22 cellular contexts compared by ENCODE assay signal in the genomic region with DNA sequence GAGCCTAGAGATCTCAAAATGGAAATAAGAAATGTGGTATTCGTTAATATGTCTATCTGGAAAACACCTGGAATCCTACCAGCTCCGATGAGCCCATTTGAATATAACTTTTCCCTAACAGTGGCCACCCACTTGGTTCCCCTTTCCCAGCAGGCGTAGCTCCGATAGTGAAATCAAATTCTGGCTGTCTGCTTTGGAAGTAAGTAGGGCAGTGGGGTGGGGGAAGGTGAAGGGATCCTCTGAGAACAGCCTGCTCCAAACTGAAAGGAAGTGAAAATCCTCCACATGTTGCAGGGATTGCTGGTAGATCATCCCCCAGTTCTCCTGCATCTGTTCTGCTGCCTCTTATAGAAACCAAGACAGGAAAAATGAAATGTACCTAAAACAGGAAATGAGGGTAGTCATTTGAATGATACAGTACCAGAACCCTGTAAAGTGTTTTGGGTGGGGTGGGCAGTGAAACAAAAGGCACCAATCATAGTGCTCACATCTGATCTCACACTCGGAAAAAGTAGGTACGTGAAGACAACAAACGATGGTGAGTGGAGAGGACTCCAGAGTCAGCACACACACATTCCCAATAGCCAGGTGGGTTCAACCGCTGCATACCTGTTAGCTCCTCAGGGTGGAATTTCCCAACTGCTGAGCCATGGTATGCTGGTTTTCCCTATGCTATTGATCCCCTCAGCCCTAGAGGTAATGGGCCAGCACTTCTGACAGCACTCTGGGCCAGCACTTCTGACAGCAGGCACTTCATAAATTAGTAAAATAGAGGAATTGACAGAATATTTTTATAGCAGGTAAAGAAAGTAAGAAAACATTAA.
DNase-seq lines count a peak whose midpoint lies in the region; ATAC-seq, FAIRE-seq and TF ChIP-seq lines count a peak whose summit lies in the region.
"Had no signal": no experiment of that assay in that cellular context is flagged by ENCODE, and none has a peak within 500 bp of the region (broad histone marks: within the 10 kb centered on the region; RNA-seq: fewer than 3 reads in every experiment).

No MANE protein-coding gene starts in this region.

- H4K20me1 ChIP-seq in BLaER1 treated with 17β-estradiol and CSF1 and Interleukin-3, amounts not matched to agents 10 nM and 100 nM, result no peaks in the 10 kb centered on the region
- no peaks in the 10 kb centered on the region for H4K20me1 ChIP-seq in neural progenitor cell (ENCODE audit: low read depth)

- H3K4me3 ChIP-seq in BLaER1 treated with 17β-estradiol and CSF1 and Interleukin-3, amounts not matched to agents 10 nM and 100 nM, result no peak overlapping the region
- no peak overlapping the region for H3K4me3 ChIP-seq in neural progenitor cell
- no peak overlapping the region for H3K4me3 ChIP-seq in prostate gland
- no peak overlapping the region for H3K4me3 ChIP-seq in sigmoid colon
- H3K4me3 ChIP-seq: adrenal gland, coronary artery, skin epidermis, thyroid gland had no signal

- H3K4me1 ChIP-seq in BLaER1 treated with 17β-estradiol and CSF1 and Interleukin-3, amounts not matched to agents 10 nM and 100 nM, result peaks cover 0 to 30% (median 22%) of the 10 kb centered on the region in 10 experiments; a peak in 16 of 20 replicates
- H3K4me1 ChIP-seq in neural progenitor cell (peaks cover 25% of the 10 kb centered on the region), prostate gland (replicated peaks) (no peaks in the 10 kb centered on the region), sigmoid colon (peaks cover 0 to 9% (median 0%) of the 10 kb centered on the region in 4 donors)
- H3K4me1 ChIP-seq: adrenal gland had no signal

- H3K4me3 Mint-ChIP-seq in WTC11 (no peak overlapping the region), neural progenitor cell (no peak overlapping the region)
- H3K4me3 Mint-ChIP-seq: activated CD8-positive, alpha-beta T cell treated with anti-CD3 and anti-CD28 coated beads, Interleukin-2, amount 10 ng/mL, durations not matched to agents 7 days and 5 days; mesothelial cell of epicardium; natural killer cell treated with Interleukin-12 subunit alpha and Interleukin-12 subunit beta and Interleukin-15 and Interleukin-18, amount 100 ng/mL, for 72 hours had no signal

- ATAC-seq in WTC11, result peak; percentile 90
- ATAC-seq: activated CD8-positive, alpha-beta T cell treated with anti-CD3 and anti-CD28 coated beads, Interleukin-2, amount 10 ng/mL, durations not matched to agents 7 days and 5 days; natural killer cell treated with Interleukin-12 subunit alpha and Interleukin-12 subunit beta and Interleukin-15 and Interleukin-18, amount 100 ng/mL, for 72 hours; stimulated activated naive CD8-positive, alpha-beta T cell treated with anti-CD3 and anti-CD28 coated beads, Interleukin-15, Interleukin-2, amounts not matched to agents 100 U/mL and 50 U/mL, for 24 hours had no signal

- H3F3A ChIP-seq in neural progenitor cell (ENCODE audit: low read depth), result no peaks in the 10 kb centered on the region

- H3K27me3 ChIP-seq in BLaER1 treated with 17β-estradiol and CSF1 and Interleukin-3, amounts not matched to agents 10 nM and 100 nM, result no peaks in the 10 kb centered on the region
- H3K27me3 ChIP-seq in neural progenitor cell, result no peaks in the 10 kb centered on the region
- H3K27me3 ChIP-seq in prostate gland (replicated peaks; ENCODE audit: insufficient read depth), result no peaks in the 10 kb centered on the region
- no peaks in the 10 kb centered on the region for H3K27me3 ChIP-seq in sigmoid colon
- H3K27me3 ChIP-seq: adrenal gland, thyroid gland had no signal

- peak overlapping the region in 7 of 11 experiments; percentile 2 to 34 (median 16); a peak in 6 of 22 replicates for H3K4me2 ChIP-seq in BLaER1 treated with 17β-estradiol and CSF1 and Interleukin-3, amounts not matched to agents 10 nM and 100 nM
- H3K4me2 ChIP-seq in neural progenitor cell, result no peak overlapping the region

- H3K36me3 ChIP-seq in BLaER1 treated with 17β-estradiol and CSF1 and Interleukin-3, amounts not matched to agents 10 nM and 100 nM, result no peaks in the 10 kb centered on the region
- H3K36me3 ChIP-seq in neural progenitor cell (no peaks in the 10 kb centered on the region), prostate gland (no peaks in the 10 kb centered on the region), sigmoid colon (no peaks in the 10 kb centered on the region)
- H3K36me3 ChIP-seq: adrenal gland, thyroid gland had no signal

- DNase-seq in WTC11 (ENCODE audit: low spot score) (peak; percentile 36), iPS DF 4.7 (ENCODE audit: extremely low read depth, low spot score) (peak; percentile 19), neural progenitor cell (ENCODE audit: low spot score) (no peak), prostate gland (ENCODE audit: low spot score) (no peak), sigmoid colon (no peak), HT-29 (ENCODE audit: low spot score) (no peak), frontal cortex (ENCODE audit: low spot score in 2 of 2) (no peak)
- DNase-seq: activated CD8-positive, alpha-beta T cell treated with anti-CD3 and anti-CD28 coated beads, Interleukin-2, amount 10 ng/mL, durations not matched to agents 7 days and 5 days; KBM-7; NCI-H1694; NCI-H526; stimulated activated CD4-positive, alpha-beta T cell treated with anti-CD3 and anti-CD28 coated beads, Interleukin-2, amount 100 ng/mL, for 24 hours; stimulated activated naive CD8-positive, alpha-beta T cell treated with anti-CD3 and anti-CD28 coated beads, Interleukin-15, Interleukin-2, amounts not matched to agents 100 U/mL and 50 U/mL, for 24 hours; thyroid gland had no signal

- TF ChIP-seq POLR2A in prostate gland (IDR thresholded peaks at IDR 0.05), result no peak
- no peak for TF ChIP-seq POLR2A in sigmoid colon (IDR thresholded peaks at IDR 0.05)

- no peaks in the 10 kb centered on the region for H3K27me3 Mint-ChIP-seq in WTC11 (ENCODE audit: low read depth)
- peaks cover 4% of the 10 kb centered on the region for H3K27me3 Mint-ChIP-seq in neural progenitor cell (ENCODE audit: insufficient read depth, low read depth)
- H3K27me3 Mint-ChIP-seq: natural killer cell treated with Interleukin-12 subunit alpha and Interleukin-12 subunit beta and Interleukin-15 and Interleukin-18, amount 100 ng/mL, for 72 hours had no signal

- intact Hi-C loops in prostate gland (cut with DNase I) (no loop called here), sigmoid colon (cut with DNase I) (no loop called here)

- CTCF ChIA-PET in WTC11 (lab: Charles Lee), result no interaction called here

- whole genome bisulfite sequencing in prostate gland, result 60% methylated on average over 8 of the region's 8 CpGs
- 74 to 86% methylated on average over 8 of the region's 8 CpGs for WGBS in sigmoid colon, 2 donors

- peak overlapping the region; percentile 82 for H2AFZ ChIP-seq in neural progenitor cell (replicated peaks)

- peak overlapping the region; percentile 84 for H3K27ac Mint-ChIP-seq in WTC11
- H3K27ac Mint-ChIP-seq in neural progenitor cell, result no peak overlapping the region
- H3K27ac Mint-ChIP-seq: activated CD8-positive, alpha-beta T cell treated with anti-CD3 and anti-CD28 coated beads, Interleukin-2, amount 10 ng/mL, durations not matched to agents 7 days and 5 days; mesothelial cell of epicardium; natural killer cell treated with Interleukin-12 subunit alpha and Interleukin-12 subunit beta and Interleukin-15 and Interleukin-18, amount 100 ng/mL, for 72 hours had no signal

- POLR2A ChIA-PET in WTC11 (lab: Charles Lee), result no interaction called here

- peaks cover 51% of the 10 kb centered on the region for H3K4me1 Mint-ChIP-seq in WTC11
- peaks cover 26% of the 10 kb centered on the region for H3K4me1 Mint-ChIP-seq in neural progenitor cell

- H3K27ac ChIP-seq in BLaER1 treated with 17β-estradiol and CSF1 and Interleukin-3, amounts not matched to agents 10 nM and 100 nM, result no peak overlapping the region
- H3K27ac ChIP-seq in neural progenitor cell (no peak overlapping the region), prostate gland (no peak overlapping the region), sigmoid colon (no peak overlapping the region)
- H3K27ac ChIP-seq: coronary artery, thyroid gland had no signal

- H3K36me3 Mint-ChIP-seq in WTC11 (no peaks in the 10 kb centered on the region), neural progenitor cell (no peaks in the 10 kb centered on the region)
- H3K36me3 Mint-ChIP-seq: mesothelial cell of epicardium; natural killer cell treated with Interleukin-12 subunit alpha and Interleukin-12 subunit beta and Interleukin-15 and Interleukin-18, amount 100 ng/mL, for 72 hours had no signal

- no peak for TF ChIP-seq CTCF in WTC11 (IDR thresholded peaks at IDR 0.05)
- TF ChIP-seq CTCF in neural progenitor cell (IDR thresholded peaks at IDR 0.05), result no peak
- no peak for TF ChIP-seq CTCF in prostate gland (IDR thresholded peaks at IDR 0.05)
- TF ChIP-seq CTCF in sigmoid colon (IDR thresholded peaks at IDR 0.05), result no peak

- H3K9me3 Mint-ChIP-seq in WTC11 (peaks cover 7% of the 10 kb centered on the region), neural progenitor cell (no peaks in the 10 kb centered on the region)

- H3K9ac ChIP-seq in BLaER1 treated with 17β-estradiol and CSF1 and Interleukin-3, amounts not matched to agents 10 nM and 100 nM, result no peak overlapping the region
- H3K9ac ChIP-seq in neural progenitor cell, result no peak overlapping the region

- FAIRE-seq in frontal cortex (lab: Jason Lieb, UNC), result no peak
- FAIRE-seq: bronchial epithelial cell, GM12891 had no signal

- no peak for TF ChIP-seq EP300 in sigmoid colon (IDR thresholded peaks at IDR 0.05)

- no peaks in the 10 kb centered on the region for H3K79me2 ChIP-seq in neural progenitor cell (ENCODE audit: low read depth)

- H3K9me3 ChIP-seq in BLaER1 treated with 17β-estradiol and CSF1 and Interleukin-3, amounts not matched to agents 10 nM and 100 nM (replicated peaks in 1 of 11), result peaks cover 0 to 14% (median 0%) of the 10 kb centered on the region in 11 experiments; a peak in 7 of 22 replicates
- H3K9me3 ChIP-seq in neural progenitor cell (ENCODE audit: low read depth), result no peaks in the 10 kb centered on the region
- no peaks in the 10 kb centered on the region for H3K9me3 ChIP-seq in prostate gland
- H3K9me3 ChIP-seq in sigmoid colon, result no peaks in the 10 kb centered on the region
- H3K9me3 ChIP-seq: adrenal gland, thyroid gland had no signal

TF ChIP-seq in WTC11, 78 proteins besides CTCF, POLR2A, EP300 and RAD21 (continues in another document):
- TF ChIP-seq NR2C2 (CRISPR knock-in tag; IDR thresholded peaks at IDR 0.05) (no peak), MXD4 (CRISPR knock-in tag; IDR thresholded peaks at IDR 0.05; ENCODE audit: borderline replicate concordance) (no peak), KAT7 (CRISPR knock-in tag; IDR thresholded peaks at IDR 0.05; ENCODE audit: borderline replicate concordance) (no peak)
- TF ChIP-seq, protein P1, sequence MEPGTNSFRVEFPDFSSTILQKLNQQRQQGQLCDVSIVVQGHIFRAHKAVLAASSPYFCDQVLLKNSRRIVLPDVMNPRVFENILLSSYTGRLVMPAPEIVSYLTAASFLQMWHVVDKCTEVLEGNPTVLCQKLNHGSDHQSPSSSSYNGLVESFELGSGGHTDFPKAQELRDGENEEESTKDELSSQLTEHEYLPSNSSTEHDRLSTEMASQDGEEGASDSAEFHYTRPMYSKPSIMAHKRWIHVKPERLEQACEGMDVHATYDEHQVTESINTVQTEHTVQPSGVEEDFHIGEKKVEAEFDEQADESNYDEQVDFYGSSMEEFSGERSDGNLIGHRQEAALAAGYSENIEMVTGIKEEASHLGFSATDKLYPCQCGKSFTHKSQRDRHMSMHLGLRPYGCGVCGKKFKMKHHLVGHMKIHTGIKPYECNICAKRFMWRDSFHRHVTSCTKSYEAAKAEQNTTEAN (CRISPR knock-in tag; IDR thresholded peaks at IDR 0.05), result no peak

Comparison
In these comparisons a context has a peak if more than half of its experiments do, and no peak if none do; other contexts are left out.
1. DNase-seq: peak in WTC11 (single experiment) and iPS DF 4.7 (single experiment); none in neural progenitor cell (single experiment), prostate gland (single experiment), sigmoid colon (single experiment), HT-29 (single experiment) and frontal cortex (0 of 2).